Comparison of ENCODE assay signal across 8 cellular contexts in the genomic region with DNA sequence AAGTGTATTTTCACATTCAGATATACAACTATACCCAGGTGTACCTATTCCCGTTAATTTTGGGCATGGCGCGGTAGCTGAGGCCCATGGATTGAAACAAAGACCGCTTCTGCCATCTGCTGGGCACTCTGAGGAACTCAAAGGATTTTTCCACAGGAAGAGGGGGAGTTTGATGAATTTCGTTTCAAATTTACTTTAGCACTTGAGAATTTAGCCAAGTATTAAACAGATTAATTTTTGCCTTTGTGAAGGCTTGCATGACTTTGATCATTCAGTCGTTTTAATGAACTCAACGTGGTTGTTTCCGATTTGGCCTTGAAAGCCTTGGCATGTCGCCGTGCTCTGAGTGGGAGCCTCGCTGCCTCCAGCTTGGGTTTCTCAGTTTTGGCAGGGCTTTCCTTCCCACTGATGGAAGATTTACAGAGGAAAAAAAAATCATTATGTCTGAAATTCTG.
DNase-seq lines count a peak whose midpoint lies in the region; ATAC-seq and TF ChIP-seq lines count a peak whose summit lies in the region.

No MANE protein-coding gene starts in this region.

- H3K9me3 Mint-ChIP-seq in immature natural killer cell = peaks cover under 1 to 6% (median 3%) of the 10 kb centered on the region in 6 donors

- TF ChIP-seq CTCF in MM.1S (IDR thresholded peaks at IDR 0.05; ENCODE audit: low read length) (peak; percentile 53), mammary epithelial cell (conservative IDR thresholded peaks at IDR 0.05 in 1 of 2, IDR thresholded peaks at IDR 0.05 in 1 of 2; ENCODE audit: extremely low read depth in 1 of 2, insufficient read depth in 1 of 2, low read depth in 1 of 2, low read length in 2 of 2) (peak; percentile 63 to 77), smooth muscle cell (IDR thresholded peaks at IDR 0.05; ENCODE audit: borderline replicate concordance, insufficient read depth, poor library complexity, severe bottlenecking) (peak; percentile 82)

- H2AFZ ChIP-seq in MM.1S (ENCODE audit: low read length) (no peak overlapping the region), mammary epithelial cell (ENCODE audit: low read depth, low read length) (peak overlapping the region; percentile 75), smooth muscle cell (ENCODE audit: low read depth) (no peak overlapping the region)

- ATAC-seq in T-helper 17 cell (no peak), GM19455 (IDR thresholded peaks at IDR 0.05; ENCODE audit: unreplicated experiment) (no peak)

- H3K4me1 Mint-ChIP-seq in T-helper 17 cell (peaks cover 4% of the 10 kb centered on the region), immature natural killer cell (peaks cover 3 to 12% of the 10 kb centered on the region in 2 donors)

- intact Hi-C loops in mammary epithelial cell (cut with micrococcal nuclease) = loop anchor here (1.0 to 10.0 kb wide), 7 partner anchors 93 to 1004 kb away; no protein-coding TSS in a partner anchor

- DNase-seq in NCI-H1436 (lab: John Stamatoyannopoulos, UW) (peak; percentile 23), NCI-H1436 treated with DMSO at 0.1 percent for 48 hours (lab: John Stamatoyannopoulos, UW) (no peak), MM.1S (peak; percentile 18), T-helper 17 cell (no peak), mammary epithelial cell (no peak), immature natural killer cell (peak; percentile 9 to 13 (median 10)), smooth muscle cell (lab: John Stamatoyannopoulos, UW; ENCODE audit: unreplicated experiment) (no peak)

- H4K20me1 ChIP-seq in MM.1S (ENCODE audit: insufficient read depth, low read length) (no peaks in the 10 kb centered on the region), mammary epithelial cell (ENCODE audit: insufficient read depth, low read length) (no peaks in the 10 kb centered on the region), smooth muscle cell (ENCODE audit: low read depth) (no peaks in the 10 kb centered on the region)

- H3K27me3 Mint-ChIP-seq in T-helper 17 cell = no peaks in the 10 kb centered on the region
- peaks cover 0 to 12% (median 1%) of the 10 kb centered on the region in 3 donors for H3K27me3 Mint-ChIP-seq in immature natural killer cell (ENCODE audit: low read depth in 3 of 3)

- H3K4me2 ChIP-seq in MM.1S (ENCODE audit: low read depth, low read length) = peak overlapping the region; percentile 18; the same call in 1 of the 2 replicates
- peak overlapping the region; percentile 85 for H3K4me2 ChIP-seq in mammary epithelial cell (ENCODE audit: insufficient read depth, low read depth, low read length)
- H3K4me2 ChIP-seq in smooth muscle cell = peak overlapping the region; percentile 83

- H3F3A ChIP-seq in MM.1S (ENCODE audit: insufficient read depth, low read length) (no peaks in the 10 kb centered on the region), smooth muscle cell (ENCODE audit: low read depth) (no peaks in the 10 kb centered on the region)

- H3K4me1 ChIP-seq in MM.1S (ENCODE audit: low read length) (no peaks in the 10 kb centered on the region), mammary epithelial cell (ENCODE audit: insufficient read depth, low read length) (peaks cover 10% of the 10 kb centered on the region), smooth muscle cell (ENCODE audit: low read depth) (peaks cover 13% of the 10 kb centered on the region)

- H3K27ac Mint-ChIP-seq in T-helper 17 cell (no peak overlapping the region), immature natural killer cell (peak overlapping the region in 1 of 6 donors; percentile 16)

- no peaks in the 10 kb centered on the region for H3K79me2 ChIP-seq in MM.1S (ENCODE audit: low read length)
- no peaks in the 10 kb centered on the region for H3K79me2 ChIP-seq in mammary epithelial cell (ENCODE audit: insufficient read depth, low read length)
- no peaks in the 10 kb centered on the region for H3K79me2 ChIP-seq in smooth muscle cell (ENCODE audit: low read depth)

- no TSS peak for BruUV-seq in mammary epithelial cell (replicated peaks; lab: Mats Ljungman, UMichigan)

- H3K36me3 ChIP-seq in MM.1S (replicated peaks; ENCODE audit: insufficient read depth, low read length) = no peaks in the 10 kb centered on the region
- no peaks in the 10 kb centered on the region for H3K36me3 ChIP-seq in mammary epithelial cell (ENCODE audit: insufficient read depth, low read length)
- no peaks in the 10 kb centered on the region for H3K36me3 ChIP-seq in smooth muscle cell (ENCODE audit: low read depth)

- no peaks in the 10 kb centered on the region for H3K9me2 ChIP-seq in MM.1S (replicated peaks; ENCODE audit: insufficient read depth, low read length)

- H3K4me3 ChIP-seq in MM.1S (ENCODE audit: low read length) (no peak overlapping the region; the same call in 1 of the 2 replicates), mammary epithelial cell (replicated peaks in 1 of 3; ENCODE audit: insufficient read depth in 1 of 3, low read depth in 2 of 3, low read length in 3 of 3) (peak overlapping the region; percentile 36 to 57 (median 49)), smooth muscle cell (peak overlapping the region; percentile 49)

- H3K27me3 ChIP-seq in MM.1S (replicated peaks; ENCODE audit: insufficient read depth, low read length) = no peaks in the 10 kb centered on the region
- H3K27me3 ChIP-seq in mammary epithelial cell (ENCODE audit: insufficient read depth, low read length) = no peaks in the 10 kb centered on the region
- no peaks in the 10 kb centered on the region for H3K27me3 ChIP-seq in smooth muscle cell (ENCODE audit: low read depth)

- H3K4me3 Mint-ChIP-seq in T-helper 17 cell (peak overlapping the region; percentile 71), immature natural killer cell (peak overlapping the region; percentile 64 to 84 (median 73))

- H3K27ac ChIP-seq in MM.1S (ENCODE audit: low read length) (no peak overlapping the region), mammary epithelial cell (ENCODE audit: insufficient read depth, low read depth, low read length) (no peak overlapping the region), smooth muscle cell (ENCODE audit: low read depth) (no peak overlapping the region)

- no peaks in the 10 kb centered on the region for H3K9me3 ChIP-seq in MM.1S (replicated peaks; ENCODE audit: insufficient read depth, low read length)
- no peaks in the 10 kb centered on the region for H3K9me3 ChIP-seq in T-helper 17 cell (ENCODE audit: control insufficient read depth, low read length, poor library complexity, severe bottlenecking)
- H3K9me3 ChIP-seq in mammary epithelial cell (replicated peaks; ENCODE audit: insufficient read depth, low read length) = no peaks in the 10 kb centered on the region
- H3K9me3 ChIP-seq in smooth muscle cell (replicated peaks; ENCODE audit: low read depth) = no peaks in the 10 kb centered on the region

- no peaks in the 10 kb centered on the region for H3K36me3 Mint-ChIP-seq in T-helper 17 cell (ENCODE audit: low read depth)
- peaks cover 0 to 5% (median 2%) of the 10 kb centered on the region in 3 donors for H3K36me3 Mint-ChIP-seq in immature natural killer cell

- 0% methylated on average over 11 of the region's 11 CpGs for WGBS in mammary epithelial cell (ENCODE audit: low coverage, missing lambda C conversion rate)
- WGBS in smooth muscle cell (ENCODE audit: low lambda C conversion rate) = 26% methylated on average over 11 of the region's 11 CpGs

- CTCF ChIA-PET in mammary epithelial cell (lab: Charles Lee; ENCODE audit: low non-redundant PET) = interaction anchor here (0.6 to 0.7 kb wide), 3 partner anchors 10 to 479 kb away, joined by 3 to 5 read pairs (median 3); no protein-coding TSS in a partner anchor

- in situ Hi-C loops in mammary epithelial cell (cut with MboI; ENCODE audit: low sequenced_read_pairs in 2 of 2) = loop anchor here in 1 of 2 donors (25.0 kb wide), 1 partner anchor 494 kb away; no protein-coding TSS in a partner anchor

- dilution Hi-C loops in mammary epithelial cell (cut with HindIII; ENCODE audit: low sequenced_read_pairs) = no loop called here

- H3K9ac ChIP-seq in MM.1S (ENCODE audit: low read length) (no peak overlapping the region), mammary epithelial cell (ENCODE audit: insufficient read depth, low read length) (no peak overlapping the region), smooth muscle cell (ENCODE audit: low read depth) (no peak overlapping the region)

Comparison
In these comparisons a context has a peak if more than half of its experiments do, and no peak if none do; other contexts are left out.
1. DNase-seq: peak in NCI-H1436 (single experiment), MM.1S (single experiment) and immature natural killer cell (3 of 3); none in NCI-H1436 treated with DMSO at 0.1 percent for 48 hours (single experiment), T-helper 17 cell (0 of 3), mammary epithelial cell (single experiment) and smooth muscle cell (single experiment).
2. H3K4me2 ChIP-seq: peak in every context shown above with its lines; median percentile 85 in mammary epithelial cell; 83 in smooth muscle cell; 18 in MM.1S.
3. Peak in every context shown above with its lines, with median percentiles within 50 percentile points of each other: CTCF ChIP-seq.